ENCODE assay signal across 7 cellular contexts in the genomic region with DNA sequence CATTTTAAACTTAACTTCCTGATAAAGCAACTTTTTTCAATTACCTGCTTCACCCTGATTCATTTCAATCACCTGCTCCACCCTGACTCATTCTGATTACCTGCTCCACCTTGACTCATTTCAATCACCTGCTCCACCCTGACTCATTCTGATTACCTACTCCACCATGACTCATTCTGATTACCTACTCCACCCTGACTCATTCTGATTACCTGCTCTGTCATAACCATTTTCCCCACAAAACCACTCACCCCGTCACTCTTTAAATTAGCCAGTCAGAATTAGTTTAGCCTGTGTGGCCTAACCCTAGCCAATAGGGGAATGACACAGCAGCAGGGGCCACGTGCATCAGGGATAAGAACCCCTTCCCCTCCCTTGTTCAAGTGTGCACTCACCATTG.
DNase-seq lines count a peak whose midpoint lies in the region; ATAC-seq and TF ChIP-seq lines count a peak whose summit lies in the region.
"Not testable (repeated sequence)": the region's sequence is repeated elsewhere in the genome, so short reads cannot be mapped to it uniquely, and the experiment has no call there.

No MANE protein-coding gene starts in this region.

- H3K4me3 ChIP-seq in mucosa of descending colon: not testable (repeated sequence)

- not testable (repeated sequence) for H3K9me3 Mint-ChIP-seq in activated CD4-positive, alpha-beta memory T cell treated with anti-CD3 and anti-CD28 coated beads, Interleukin-2, amount 10 ng/mL, durations not matched to agents 7 days and 5 days; activated naive CD4-positive, alpha-beta T cell treated with anti-CD3 and anti-CD28 coated beads for 36 hours

- CTCF ChIA-PET in activated CD4-positive, alpha-beta memory T cell treated with anti-CD3 and anti-CD28 coated beads, Interleukin-2, amount 10 ng/mL, durations not matched to agents 7 days and 5 days (lab: Charles Lee); activated naive CD4-positive, alpha-beta T cell treated with anti-CD3 and anti-CD28 coated beads for 36 hours (lab: Charles Lee): not testable (repeated sequence)

- H3K4me3 Mint-ChIP-seq in activated CD4-positive, alpha-beta memory T cell treated with anti-CD3 and anti-CD28 coated beads, Interleukin-2, amount 10 ng/mL, durations not matched to agents 7 days and 5 days; activated naive CD4-positive, alpha-beta T cell treated with anti-CD3 and anti-CD28 coated beads for 36 hours: not testable (repeated sequence)

- DNase-seq in HT-29 (ENCODE audit: low spot score) (peak; percentile 54), RKO (ENCODE audit: low spot score) (peak; percentile 79), mucosa of descending colon (peak in 1 of 3 donors; percentile 26)
- peak; percentile 17 for DNase-seq in activated CD4-positive, alpha-beta memory T cell treated with anti-CD3 and anti-CD28 coated beads, Interleukin-2, amount 10 ng/mL, durations not matched to agents 7 days and 5 days
- peak; percentile 42 for DNase-seq in activated naive CD4-positive, alpha-beta T cell treated with anti-CD3 and anti-CD28 coated beads for 36 hours
- peak; percentile 1 to 7 (median 2) for DNase-seq in stimulated activated CD4-positive, alpha-beta T cell treated with anti-CD3 and anti-CD28 coated beads, TNF-alpha, amount 100 ng/mL, for 48 hours (ENCODE audit: low read depth in 3 of 3)

- H3K4me1 ChIP-seq in mucosa of descending colon (ENCODE audit: low read depth): not testable (repeated sequence)

- TF ChIP-seq CTCF in mucosa of descending colon (IDR thresholded peaks at IDR 0.05): not testable (repeated sequence)

- H3K9me3 ChIP-seq in mucosa of descending colon: not testable (repeated sequence)

- H3K27me3 Mint-ChIP-seq in activated CD4-positive, alpha-beta memory T cell treated with anti-CD3 and anti-CD28 coated beads, Interleukin-2, amount 10 ng/mL, durations not matched to agents 7 days and 5 days; activated naive CD4-positive, alpha-beta T cell treated with anti-CD3 and anti-CD28 coated beads for 36 hours (ENCODE audit: low read depth): not testable (repeated sequence)

- H3K27ac Mint-ChIP-seq in activated CD4-positive, alpha-beta memory T cell treated with anti-CD3 and anti-CD28 coated beads, Interleukin-2, amount 10 ng/mL, durations not matched to agents 7 days and 5 days; activated naive CD4-positive, alpha-beta T cell treated with anti-CD3 and anti-CD28 coated beads for 36 hours: not testable (repeated sequence)

- H3K4me1 Mint-ChIP-seq in activated CD4-positive, alpha-beta memory T cell treated with anti-CD3 and anti-CD28 coated beads, Interleukin-2, amount 10 ng/mL, durations not matched to agents 7 days and 5 days; activated naive CD4-positive, alpha-beta T cell treated with anti-CD3 and anti-CD28 coated beads for 36 hours (ENCODE audit: low read depth): not testable (repeated sequence)

- intact Hi-C loops in activated naive CD4-positive, alpha-beta T cell treated with anti-CD3 and anti-CD28 coated beads for 36 hours (cut with micrococcal nuclease); mucosa of descending colon (cut with DNase I, micrococcal nuclease): not testable (repeated sequence)

- POLR2A ChIA-PET in activated CD4-positive, alpha-beta memory T cell treated with anti-CD3 and anti-CD28 coated beads, Interleukin-2, amount 10 ng/mL, durations not matched to agents 7 days and 5 days (lab: Charles Lee): not testable (repeated sequence)

- H3K36me3 Mint-ChIP-seq in activated CD4-positive, alpha-beta memory T cell treated with anti-CD3 and anti-CD28 coated beads, Interleukin-2, amount 10 ng/mL, durations not matched to agents 7 days and 5 days (ENCODE audit: low read depth); activated naive CD4-positive, alpha-beta T cell treated with anti-CD3 and anti-CD28 coated beads for 36 hours (ENCODE audit: low read depth): not testable (repeated sequence)

- ATAC-seq in esophagus mucosa (peak; percentile 69), mucosa of descending colon (peak; percentile 54)

- H3K36me3 ChIP-seq in mucosa of descending colon (ENCODE audit: low read depth): not testable (repeated sequence)
